29 cellular contexts compared by ENCODE assay signal in genomic region chr10:126758867-126759266, GRCh38.
"Had no signal": no experiment of that assay in that cellular context is flagged by ENCODE, and none has a peak within 500 bp of the region (broad histone marks: within the 10 kb centered on the region; RNA-seq: fewer than 3 reads in every experiment).

No MANE protein-coding gene starts in this region.

- H3K36me3 Mint-ChIP-seq: stimulated activated effector memory CD8-positive, alpha-beta T cell treated with anti-CD3 and anti-CD28 coated beads, Interleukin-12 subunit alpha, Interleukin-12 subunit beta, amount 100 ng/mL, for 72 hours; stimulated activated memory B cell treated with anti-CD40 and anti-IgM and Interleukin-4, amounts not matched to agents 10 μg/mL and 1 μg/mL and 100 μg/mL, for 72 hours; stimulated activated naive B cell treated with anti-CD40 and anti-IgM and Interleukin-4, amounts not matched to agents 10 μg/mL and 1 μg/mL and 100 μg/mL, for 72 hours; type B pancreatic cell had no signal

- H3K27ac Mint-ChIP-seq: stimulated activated effector memory CD8-positive, alpha-beta T cell treated with anti-CD3 and anti-CD28 coated beads, Interleukin-12 subunit alpha, Interleukin-12 subunit beta, amount 100 ng/mL, for 72 hours; stimulated activated memory B cell treated with anti-CD40 and anti-IgM and Interleukin-4, amounts not matched to agents 10 μg/mL and 1 μg/mL and 100 μg/mL, for 72 hours; stimulated activated naive B cell treated with anti-CD40 and anti-IgM and Interleukin-4, amounts not matched to agents 10 μg/mL and 1 μg/mL and 100 μg/mL, for 72 hours; stimulated activated naive CD8-positive, alpha-beta T cell treated with anti-CD3 and anti-CD28 coated beads, Interleukin-15, amount 100 ng/mL, for 72 hours; stimulated activated naive CD8-positive, alpha-beta T cell treated with anti-CD3 and anti-CD28 coated beads, Interleukin-15, Interleukin-2, amounts not matched to agents 100 ng/mL and 50 ng/mL, for 24 hours; type B pancreatic cell had no signal

- H3K36me3 ChIP-seq: stomach, suprapubic skin, thoracic aorta, thyroid gland, tibial artery, tibial nerve, transverse colon, upper lobe of left lung, upper lobe of right lung, uterus, vagina had no signal

- H3K4me3 ChIP-seq: stomach, suprapubic skin, testis, thoracic aorta, thyroid gland, tibial artery, tibial nerve, transverse colon, upper lobe of left lung, upper lobe of right lung, uterus, vagina had no signal

- H3K4me1 ChIP-seq: stomach, suprapubic skin, testis, thyroid gland, tibial artery, tibial nerve, transverse colon, upper lobe of left lung, upper lobe of right lung, uterus, vagina had no signal

- ATAC-seq: stimulated activated effector memory CD8-positive, alpha-beta T cell treated with anti-CD3 and anti-CD28 coated beads, Interleukin-12 subunit alpha, Interleukin-12 subunit beta, amount 100 ng/mL, for 72 hours; stimulated activated memory B cell treated with anti-CD40 and anti-IgM and Interleukin-4, amounts not matched to agents 10 μg/mL and 1 μg/mL and 100 μg/mL, for 72 hours; stimulated activated naive B cell treated with anti-CD40 and anti-IgM and Interleukin-4, amounts not matched to agents 10 μg/mL and 1 μg/mL and 100 μg/mL, for 72 hours; stimulated activated naive CD8-positive, alpha-beta T cell treated with anti-CD3 and anti-CD28 coated beads, Interleukin-15, amount 100 ng/mL, for 72 hours; stimulated activated naive CD8-positive, alpha-beta T cell treated with anti-CD3 and anti-CD28 coated beads, Interleukin-15, Interleukin-2, amounts not matched to agents 100 U/mL and 50 U/mL, for 24 hours; upper lobe of right lung had no signal

- H3K4me1 Mint-ChIP-seq: stimulated activated effector memory CD8-positive, alpha-beta T cell treated with anti-CD3 and anti-CD28 coated beads, Interleukin-12 subunit alpha, Interleukin-12 subunit beta, amount 100 ng/mL, for 72 hours; stimulated activated memory B cell treated with anti-CD40 and anti-IgM and Interleukin-4, amounts not matched to agents 10 μg/mL and 1 μg/mL and 100 μg/mL, for 72 hours; stimulated activated naive B cell treated with anti-CD40 and anti-IgM and Interleukin-4, amounts not matched to agents 10 μg/mL and 1 μg/mL and 100 μg/mL, for 72 hours; stimulated activated naive CD8-positive, alpha-beta T cell treated with anti-CD3 and anti-CD28 coated beads, Interleukin-15, amount 100 ng/mL, for 72 hours had no signal

- FAIRE-seq: urothelium cell line had no signal

- DNase-seq: stimulated activated CD4-positive, alpha-beta T cell treated with anti-CD3 and anti-CD28 coated beads, Interleukin-2, amount 100 ng/mL, for 48 hours; stimulated activated CD4-positive, alpha-beta T cell treated with anti-CD3 and anti-CD28 coated beads, Interleukin-4, amount 100 ng/mL, for 1 hour; stimulated activated CD4-positive, alpha-beta T cell treated with anti-CD3 and anti-CD28 coated beads, Interleukin-4, amount 100 ng/mL, for 24 hours; stimulated activated CD4-positive, alpha-beta T cell treated with anti-CD3 and anti-CD28 coated beads, Interleukin-4, amount 100 ng/mL, for 4 hours; stimulated activated CD8-positive, alpha-beta memory T cell treated with anti-CD3 and anti-CD28 coated beads, Interleukin-4, amount 100 ng/mL, for 48 hours; stimulated activated naive B cell treated with anti-CD40 and anti-IgM and Interleukin-4, amounts not matched to agents 10 μg/mL and 1 μg/mL and 100 μg/mL, for 72 hours; stimulated activated naive CD4-positive, alpha-beta T cell; stimulated activated naive CD4-positive, alpha-beta T cell treated with Interleukin-2 at 50 U/mL for 16 hours; stimulated activated naive CD8-positive, alpha-beta T cell treated with anti-CD3 and anti-CD28 coated beads, Interleukin-15, amount 100 ng/mL, for 72 hours; stimulated activated naive CD8-positive, alpha-beta T cell treated with anti-CD3 and anti-CD28 coated beads, Interleukin-15, Interleukin-2, amounts not matched to agents 100 U/mL and 50 U/mL, for 24 hours; stomach; substantia nigra; testis; thyroid gland; tibial artery; transverse colon; trophoblast cell; upper lobe of left lung; upper lobe of right lung; uterus had no signal

- H3K4me3 Mint-ChIP-seq: stimulated activated effector memory CD8-positive, alpha-beta T cell treated with anti-CD3 and anti-CD28 coated beads, Interleukin-12 subunit alpha, Interleukin-12 subunit beta, amount 100 ng/mL, for 72 hours; stimulated activated memory B cell treated with anti-CD40 and anti-IgM and Interleukin-4, amounts not matched to agents 10 μg/mL and 1 μg/mL and 100 μg/mL, for 72 hours; stimulated activated naive B cell treated with anti-CD40 and anti-IgM and Interleukin-4, amounts not matched to agents 10 μg/mL and 1 μg/mL and 100 μg/mL, for 72 hours; stimulated activated naive CD8-positive, alpha-beta T cell treated with anti-CD3 and anti-CD28 coated beads, Interleukin-15, amount 100 ng/mL, for 72 hours; stimulated activated naive CD8-positive, alpha-beta T cell treated with anti-CD3 and anti-CD28 coated beads, Interleukin-15, Interleukin-2, amounts not matched to agents 100 ng/mL and 50 ng/mL, for 24 hours; type B pancreatic cell had no signal

- H3K9me3 ChIP-seq: suprapubic skin, testis, thoracic aorta, thyroid gland, tibial artery, transverse colon, upper lobe of right lung, uterus, vagina had no signal

- H3K27me3 Mint-ChIP-seq: stimulated activated memory B cell treated with anti-CD40 and anti-IgM and Interleukin-4, amounts not matched to agents 10 μg/mL and 1 μg/mL and 100 μg/mL, for 72 hours had no signal

- H3K27ac ChIP-seq: stomach, suprapubic skin, testis, thoracic aorta, thyroid gland, tibial artery, tibial nerve, transverse colon, upper lobe of left lung, upper lobe of right lung, uterus, vagina had no signal

- H3K27me3 ChIP-seq: stomach, testis, thyroid gland, tibial artery, tibial nerve, transverse colon, upper lobe of left lung, upper lobe of right lung, uterus, vagina had no signal
